Comparison of ENCODE assay signal across 1 cellular context in the genomic region with DNA sequence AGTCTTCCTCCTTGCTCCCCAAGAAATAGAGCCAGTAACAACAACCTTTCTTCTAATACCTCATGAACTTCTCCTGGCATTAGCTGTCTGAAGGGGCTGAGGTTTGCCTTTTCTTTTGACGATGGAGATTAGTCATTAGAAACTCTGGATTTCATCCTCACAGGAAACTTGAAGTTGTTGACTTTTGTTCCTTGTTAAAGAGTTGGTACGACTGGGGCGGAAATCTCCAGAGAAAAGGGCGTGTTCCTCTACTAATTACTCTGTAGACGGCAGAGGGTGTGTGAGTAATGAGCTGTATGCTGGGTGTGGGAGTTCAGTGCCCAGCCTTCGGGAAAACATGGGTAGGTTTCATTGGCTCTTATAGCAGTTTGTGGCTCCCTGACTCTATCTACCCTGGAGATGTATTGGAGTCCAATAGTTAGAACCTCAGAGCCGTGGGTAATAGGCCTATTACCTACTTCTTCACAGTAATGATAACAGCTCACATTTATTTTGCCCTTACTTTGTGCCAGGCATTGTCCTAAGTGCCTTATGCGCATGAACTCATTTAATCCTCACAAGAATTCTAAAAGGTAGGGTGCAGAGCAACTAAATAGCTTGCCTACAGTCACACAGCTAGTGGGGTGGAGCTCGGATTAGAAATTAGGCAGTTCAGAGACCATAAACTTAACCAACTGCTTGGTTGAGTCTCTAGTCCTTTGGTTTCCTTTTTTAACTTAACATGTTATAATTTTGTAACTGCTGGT.
TF ChIP-seq lines count a peak whose summit lies in the region.

No MANE protein-coding gene starts in this region.

TF ChIP-seq in HEK293, 187 proteins besides CTCF, POLR2A, EP300 and RAD21 (continued from another document and continues in another):
- TF ChIP-seq, protein P1, sequence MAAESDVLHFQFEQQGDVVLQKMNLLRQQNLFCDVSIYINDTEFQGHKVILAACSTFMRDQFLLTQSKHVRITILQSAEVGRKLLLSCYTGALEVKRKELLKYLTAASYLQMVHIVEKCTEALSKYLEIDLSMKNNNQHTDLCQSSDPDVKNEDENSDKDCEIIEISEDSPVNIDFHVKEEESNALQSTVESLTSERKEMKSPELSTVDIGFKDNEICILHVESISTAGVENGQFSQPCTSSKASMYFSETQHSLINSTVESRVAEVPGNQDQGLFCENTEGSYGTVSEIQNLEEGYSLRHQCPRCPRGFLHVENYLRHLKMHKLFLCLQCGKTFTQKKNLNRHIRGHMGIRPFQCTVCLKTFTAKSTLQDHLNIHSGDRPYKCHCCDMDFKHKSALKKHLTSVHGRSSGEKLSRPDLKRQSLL (tag by site-specific recombination; IDR thresholded peaks at IDR 0.05), result no peak
- TF ChIP-seq, protein P2, sequence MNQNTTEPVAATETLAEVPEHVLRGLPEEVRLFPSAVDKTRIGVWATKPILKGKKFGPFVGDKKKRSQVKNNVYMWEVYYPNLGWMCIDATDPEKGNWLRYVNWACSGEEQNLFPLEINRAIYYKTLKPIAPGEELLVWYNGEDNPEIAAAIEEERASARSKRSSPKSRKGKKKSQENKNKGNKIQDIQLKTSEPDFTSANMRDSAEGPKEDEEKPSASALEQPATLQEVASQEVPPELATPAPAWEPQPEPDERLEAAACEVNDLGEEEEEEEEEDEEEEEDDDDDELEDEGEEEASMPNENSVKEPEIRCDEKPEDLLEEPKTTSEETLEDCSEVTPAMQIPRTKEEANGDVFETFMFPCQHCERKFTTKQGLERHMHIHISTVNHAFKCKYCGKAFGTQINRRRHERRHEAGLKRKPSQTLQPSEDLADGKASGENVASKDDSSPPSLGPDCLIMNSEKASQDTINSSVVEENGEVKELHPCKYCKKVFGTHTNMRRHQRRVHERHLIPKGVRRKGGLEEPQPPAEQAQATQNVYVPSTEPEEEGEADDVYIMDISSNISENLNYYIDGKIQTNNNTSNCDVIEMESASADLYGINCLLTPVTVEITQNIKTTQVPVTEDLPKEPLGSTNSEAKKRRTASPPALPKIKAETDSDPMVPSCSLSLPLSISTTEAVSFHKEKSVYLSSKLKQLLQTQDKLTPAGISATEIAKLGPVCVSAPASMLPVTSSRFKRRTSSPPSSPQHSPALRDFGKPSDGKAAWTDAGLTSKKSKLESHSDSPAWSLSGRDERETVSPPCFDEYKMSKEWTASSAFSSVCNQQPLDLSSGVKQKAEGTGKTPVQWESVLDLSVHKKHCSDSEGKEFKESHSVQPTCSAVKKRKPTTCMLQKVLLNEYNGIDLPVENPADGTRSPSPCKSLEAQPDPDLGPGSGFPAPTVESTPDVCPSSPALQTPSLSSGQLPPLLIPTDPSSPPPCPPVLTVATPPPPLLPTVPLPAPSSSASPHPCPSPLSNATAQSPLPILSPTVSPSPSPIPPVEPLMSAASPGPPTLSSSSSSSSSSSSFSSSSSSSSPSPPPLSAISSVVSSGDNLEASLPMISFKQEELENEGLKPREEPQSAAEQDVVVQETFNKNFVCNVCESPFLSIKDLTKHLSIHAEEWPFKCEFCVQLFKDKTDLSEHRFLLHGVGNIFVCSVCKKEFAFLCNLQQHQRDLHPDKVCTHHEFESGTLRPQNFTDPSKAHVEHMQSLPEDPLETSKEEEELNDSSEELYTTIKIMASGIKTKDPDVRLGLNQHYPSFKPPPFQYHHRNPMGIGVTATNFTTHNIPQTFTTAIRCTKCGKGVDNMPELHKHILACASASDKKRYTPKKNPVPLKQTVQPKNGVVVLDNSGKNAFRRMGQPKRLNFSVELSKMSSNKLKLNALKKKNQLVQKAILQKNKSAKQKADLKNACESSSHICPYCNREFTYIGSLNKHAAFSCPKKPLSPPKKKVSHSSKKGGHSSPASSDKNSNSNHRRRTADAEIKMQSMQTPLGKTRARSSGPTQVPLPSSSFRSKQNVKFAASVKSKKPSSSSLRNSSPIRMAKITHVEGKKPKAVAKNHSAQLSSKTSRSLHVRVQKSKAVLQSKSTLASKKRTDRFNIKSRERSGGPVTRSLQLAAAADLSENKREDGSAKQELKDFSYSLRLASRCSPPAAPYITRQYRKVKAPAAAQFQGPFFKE (tag by site-specific recombination; IDR thresholded peaks at IDR 0.05; ENCODE audit: borderline replicate concordance), result no peak
- TF ChIP-seq ZNF623 (tag by site-specific recombination; IDR thresholded peaks at IDR 0.05) (no peak), ZNF404 (tag by site-specific recombination; IDR thresholded peaks at IDR 0.05) (no peak), TRIM28 (IDR thresholded peaks at IDR 0.05; ENCODE audit: borderline replicate concordance, low read length) (peak; percentile 68; the same call in 1 of the 2 replicates), HOXA7 (CRISPR knock-in tag; IDR thresholded peaks at IDR 0.05; ENCODE audit: borderline replicate concordance) (no peak), ZNF624 (tag by site-specific recombination; IDR thresholded peaks at IDR 0.05) (no peak), ZNF76 (tag by site-specific recombination; IDR thresholded peaks at IDR 0.05; ENCODE audit: borderline replicate concordance, low read depth) (no peak), SP7 (tag by site-specific recombination; IDR thresholded peaks at IDR 0.05) (peak; percentile 84), ZSCAN5A (tag by site-specific recombination; IDR thresholded peaks at IDR 0.05) (no peak), ZNF114 (tag by site-specific recombination; IDR thresholded peaks at IDR 0.05) (no peak), HOXC10 (CRISPR knock-in tag; IDR thresholded peaks at IDR 0.05) (no peak), ZFP69B (tag by site-specific recombination; IDR thresholded peaks at IDR 0.05) (no peak), ZNF10 (tag by site-specific recombination; IDR thresholded peaks at IDR 0.05) (no peak), GLI4 (tag by site-specific recombination; IDR thresholded peaks at IDR 0.05) (no peak), ZNF701 (tag by site-specific recombination; IDR thresholded peaks at IDR 0.05) (no peak), HOXD13 (CRISPR knock-in tag; IDR thresholded peaks at IDR 0.05; ENCODE audit: borderline replicate concordance) (no peak), ZNF18 (tag by site-specific recombination; IDR thresholded peaks at IDR 0.05) (no peak), ZNF248 (tag by site-specific recombination; IDR thresholded peaks at IDR 0.05) (no peak), ZNF513 (tag by site-specific recombination; IDR thresholded peaks at IDR 0.05) (no peak), ZNF518A (tag by site-specific recombination; conservative IDR thresholded peaks at IDR 0.05; ENCODE audit: low read depth) (no peak), ZNF658 (tag by site-specific recombination; IDR thresholded peaks at IDR 0.05) (no peak), ZNF596 (tag by site-specific recombination; IDR thresholded peaks at IDR 0.05) (no peak), REPIN1 (tag by site-specific recombination; IDR thresholded peaks at IDR 0.05; ENCODE audit: low read depth) (no peak), ZFP37 (tag by site-specific recombination; IDR thresholded peaks at IDR 0.05) (no peak), ZNF530 (tag by site-specific recombination; IDR thresholded peaks at IDR 0.05; ENCODE audit: low read depth) (no peak), ZNF266 (tag by site-specific recombination; IDR thresholded peaks at IDR 0.05; ENCODE audit: low read depth) (no peak), KLF10 (tag by site-specific recombination; IDR thresholded peaks at IDR 0.05) (peak; percentile 85)
- TF ChIP-seq, protein P3, sequence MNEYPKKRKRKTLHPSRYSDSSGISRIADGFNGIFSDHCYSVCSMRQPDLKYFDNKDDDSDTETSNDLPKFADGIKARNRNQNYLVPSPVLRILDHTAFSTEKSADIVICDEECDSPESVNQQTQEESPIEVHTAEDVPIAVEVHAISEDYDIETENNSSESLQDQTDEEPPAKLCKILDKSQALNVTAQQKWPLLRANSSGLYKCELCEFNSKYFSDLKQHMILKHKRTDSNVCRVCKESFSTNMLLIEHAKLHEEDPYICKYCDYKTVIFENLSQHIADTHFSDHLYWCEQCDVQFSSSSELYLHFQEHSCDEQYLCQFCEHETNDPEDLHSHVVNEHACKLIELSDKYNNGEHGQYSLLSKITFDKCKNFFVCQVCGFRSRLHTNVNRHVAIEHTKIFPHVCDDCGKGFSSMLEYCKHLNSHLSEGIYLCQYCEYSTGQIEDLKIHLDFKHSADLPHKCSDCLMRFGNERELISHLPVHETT (tag by site-specific recombination; IDR thresholded peaks at IDR 0.05), result no peak
- TF ChIP-seq, protein P4, sequence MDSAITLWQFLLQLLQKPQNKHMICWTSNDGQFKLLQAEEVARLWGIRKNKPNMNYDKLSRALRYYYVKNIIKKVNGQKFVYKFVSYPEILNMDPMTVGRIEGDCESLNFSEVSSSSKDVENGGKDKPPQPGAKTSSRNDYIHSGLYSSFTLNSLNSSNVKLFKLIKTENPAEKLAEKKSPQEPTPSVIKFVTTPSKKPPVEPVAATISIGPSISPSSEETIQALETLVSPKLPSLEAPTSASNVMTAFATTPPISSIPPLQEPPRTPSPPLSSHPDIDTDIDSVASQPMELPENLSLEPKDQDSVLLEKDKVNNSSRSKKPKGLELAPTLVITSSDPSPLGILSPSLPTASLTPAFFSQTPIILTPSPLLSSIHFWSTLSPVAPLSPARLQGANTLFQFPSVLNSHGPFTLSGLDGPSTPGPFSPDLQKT (IDR thresholded peaks at IDR 0.05; ENCODE audit: borderline replicate concordance, low read depth, low read length), result no peak
- TF ChIP-seq, protein P5, sequence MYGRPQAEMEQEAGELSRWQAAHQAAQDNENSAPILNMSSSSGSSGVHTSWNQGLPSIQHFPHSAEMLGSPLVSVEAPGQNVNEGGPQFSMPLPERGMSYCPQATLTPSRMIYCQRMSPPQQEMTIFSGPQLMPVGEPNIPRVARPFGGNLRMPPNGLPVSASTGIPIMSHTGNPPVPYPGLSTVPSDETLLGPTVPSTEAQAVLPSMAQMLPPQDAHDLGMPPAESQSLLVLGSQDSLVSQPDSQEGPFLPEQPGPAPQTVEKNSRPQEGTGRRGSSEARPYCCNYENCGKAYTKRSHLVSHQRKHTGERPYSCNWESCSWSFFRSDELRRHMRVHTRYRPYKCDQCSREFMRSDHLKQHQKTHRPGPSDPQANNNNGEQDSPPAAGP (tag by site-specific recombination; IDR thresholded peaks at IDR 0.05), result 0 out of 2 replicates have a peak, but pooled peaks have one; percentile 61
